19 cellular contexts compared by ENCODE assay signal in the genomic region with DNA sequence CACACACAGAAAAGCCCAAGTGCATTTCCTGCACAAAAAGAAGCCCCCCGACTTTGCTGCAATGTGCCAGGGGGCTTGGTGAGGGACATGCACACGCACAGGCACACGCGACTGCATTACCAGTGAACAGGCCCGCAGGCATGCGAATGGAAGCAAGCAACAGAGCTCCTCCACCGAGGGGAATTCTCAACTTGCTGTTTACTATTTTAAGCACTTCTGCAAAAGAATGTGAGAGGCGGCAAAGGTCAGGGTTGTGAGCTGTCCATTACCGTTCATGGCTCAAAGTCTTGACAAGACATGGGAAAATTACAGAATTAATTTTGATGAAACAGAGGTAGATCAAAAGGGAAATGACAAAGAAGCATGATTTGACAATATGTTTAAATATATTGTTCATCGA.
DNase-seq lines count a peak whose midpoint lies in the region; ATAC-seq and TF ChIP-seq lines count a peak whose summit lies in the region.
"Had no signal": no experiment of that assay in that cellular context is flagged by ENCODE, and none has a peak within 500 bp of the region (broad histone marks: within the 10 kb centered on the region; RNA-seq: fewer than 3 reads in every experiment).

No MANE protein-coding gene starts in this region.

- no peaks in the 10 kb centered on the region for H3K36me3 ChIP-seq in right atrium auricular region
- H3K36me3 ChIP-seq in hepatocyte (replicated peaks; ENCODE audit: insufficient read depth, low read depth), result no peaks in the 10 kb centered on the region

- ATAC-seq in Right ventricle myocardium superior (ENCODE audit: poor library complexity), result peak; percentile 60
- peak; percentile 74 to 75 for ATAC-seq in stimulated activated naive B cell treated with anti-CD40 and anti-IgM and Interleukin-4, amounts not matched to agents 10 μg/mL and 1 μg/mL and 100 μg/mL, for 72 hours (replicated peaks)
- ATAC-seq: activated T-cell treated with anti-CD3 and anti-CD28 coated beads, Interleukin-2, amount 50 U/mL, for 4 hours had no signal

- H3K9me3 ChIP-seq in right atrium auricular region (no peaks in the 10 kb centered on the region), hepatocyte (ENCODE audit: low read depth) (no peaks in the 10 kb centered on the region)
- H3K9me3 ChIP-seq: SK-N-SH had no signal

- H3K36me3 Mint-ChIP-seq in stimulated activated naive B cell treated with anti-CD40 and anti-IgM and Interleukin-4, amounts not matched to agents 10 μg/mL and 1 μg/mL and 100 μg/mL, for 72 hours, result no peaks in the 10 kb centered on the region
- H3K36me3 Mint-ChIP-seq: activated naive CD8-positive, alpha-beta T cell treated with anti-CD3 and anti-CD28 coated beads for 36 hours; IgD-negative memory B cell had no signal

- H3K4me1 ChIP-seq in right atrium auricular region (peaks cover 0 to 11% of the 10 kb centered on the region in 2 donors), hepatocyte (ENCODE audit: insufficient read depth) (peaks cover 7% of the 10 kb centered on the region)

- peak overlapping the region; percentile 3 for H3K27ac Mint-ChIP-seq in stimulated activated naive B cell treated with anti-CD40 and anti-IgM and Interleukin-4, amounts not matched to agents 10 μg/mL and 1 μg/mL and 100 μg/mL, for 72 hours
- H3K27ac Mint-ChIP-seq: activated naive CD8-positive, alpha-beta T cell treated with anti-CD3 and anti-CD28 coated beads for 36 hours; IgD-negative memory B cell; stimulated activated naive CD8-positive, alpha-beta T cell treated with anti-CD3 and anti-CD28 coated beads, Interleukin-15, Interleukin-2, amounts not matched to agents 100 ng/mL and 50 ng/mL, for 24 hours had no signal

- H3K4me1 Mint-ChIP-seq in stimulated activated naive B cell treated with anti-CD40 and anti-IgM and Interleukin-4, amounts not matched to agents 10 μg/mL and 1 μg/mL and 100 μg/mL, for 72 hours, result peaks cover 6% of the 10 kb centered on the region in 2 donors
- H3K4me1 Mint-ChIP-seq: activated naive CD8-positive, alpha-beta T cell treated with anti-CD3 and anti-CD28 coated beads for 36 hours had no signal

- H3K27me3 ChIP-seq in right atrium auricular region, result no peaks in the 10 kb centered on the region
- no peaks in the 10 kb centered on the region for H3K27me3 ChIP-seq in hepatocyte

- 51% methylated on average over 10 of the region's 10 CpGs for WGBS in hepatocyte (ENCODE audit: low lambda C conversion rate, missing lambda C conversion rate)

- H3K27me3 Mint-ChIP-seq in stimulated activated naive B cell treated with anti-CD40 and anti-IgM and Interleukin-4, amounts not matched to agents 10 μg/mL and 1 μg/mL and 100 μg/mL, for 72 hours, result peaks cover 16 to 17% of the 10 kb centered on the region in 2 donors
- H3K27me3 Mint-ChIP-seq: activated naive CD8-positive, alpha-beta T cell treated with anti-CD3 and anti-CD28 coated beads for 36 hours had no signal

- H4K20me1 ChIP-seq in hepatocyte (ENCODE audit: insufficient read depth, poor library complexity, severe bottlenecking), result no peaks in the 10 kb centered on the region

- TF ChIP-seq CTCF in right atrium auricular region (IDR thresholded peaks at IDR 0.05), result no peak
- no peak for TF ChIP-seq CTCF in hepatocyte (IDR thresholded peaks at IDR 0.05; ENCODE audit: poor library complexity)
- no peak for TF ChIP-seq CTCF in GM20000 (IDR thresholded peaks at IDR 0.05; ENCODE audit: extremely low read depth, missing control alignments)

- H2AFZ ChIP-seq in hepatocyte, result peak overlapping the region; percentile 0
- H2AFZ ChIP-seq: PC-9 had no signal

- H3K4me2 ChIP-seq in hepatocyte, result no peak overlapping the region
- H3K4me2 ChIP-seq: PC-9, SK-N-SH had no signal

- H3K4me3 ChIP-seq in right atrium auricular region (no peak overlapping the region), hepatocyte (no peak overlapping the region)
- H3K4me3 ChIP-seq: PC-9 had no signal

- intact Hi-C loops in Right ventricle myocardium superior (cut with DNase I), result loop anchor here (10.0 kb wide), 1 partner anchor 488 kb away; no protein-coding TSS in a partner anchor

- DNase-seq in Right ventricle myocardium superior (no peak), right atrium auricular region (ENCODE audit: low spot score) (no peak), HuH-7 (ENCODE audit: low spot score) (peak; percentile 11), hepatocyte (ENCODE audit: low spot score) (no peak), anterior cingulate cortex (lab: John Stamatoyannopoulos, UW) (no peak), NCI-H2081 treated with DMSO at 0.1 percent for 48 hours (lab: John Stamatoyannopoulos, UW) (no peak), GM20000 (ENCODE audit: low spot score) (no peak)
- DNase-seq in stimulated activated naive B cell treated with anti-CD40 and anti-IgM and Interleukin-4, amounts not matched to agents 10 μg/mL and 1 μg/mL and 100 μg/mL, for 72 hours, result peak; percentile 18
- DNase-seq: 8988T; activated naive CD8-positive, alpha-beta T cell treated with anti-CD3 and anti-CD28 coated beads for 36 hours; activated T-cell treated with anti-CD3 and anti-CD28 coated beads, Interleukin-2, amount 50 U/mL, for 4 hours; effector memory CD4-positive, alpha-beta T cell; GOT3; NCI-H69; PC-9; SK-N-SH had no signal

- no peaks in the 10 kb centered on the region for H3K9me2 ChIP-seq in hepatocyte (replicated peaks; ENCODE audit: insufficient read depth)
- H3K9me2 ChIP-seq: SK-N-SH had no signal

- peak overlapping the region in 1 of 2 donors; percentile 13 for H3K27ac ChIP-seq in right atrium auricular region
- H3K27ac ChIP-seq in hepatocyte, result no peak overlapping the region
- H3K27ac ChIP-seq: C4-2B, PC-9 had no signal

- peak overlapping the region in 1 of 2 donors; percentile 10 for H3K4me3 Mint-ChIP-seq in stimulated activated naive B cell treated with anti-CD40 and anti-IgM and Interleukin-4, amounts not matched to agents 10 μg/mL and 1 μg/mL and 100 μg/mL, for 72 hours
- H3K4me3 Mint-ChIP-seq: activated naive CD8-positive, alpha-beta T cell treated with anti-CD3 and anti-CD28 coated beads for 36 hours; activated T-cell treated with anti-CD3 and anti-CD28 coated beads, Interleukin-2, amount 50 U/mL, for 4 hours; stimulated activated naive CD8-positive, alpha-beta T cell treated with anti-CD3 and anti-CD28 coated beads, Interleukin-15, Interleukin-2, amounts not matched to agents 100 ng/mL and 50 ng/mL, for 24 hours had no signal

- no peaks in the 10 kb centered on the region for H3K9me3 Mint-ChIP-seq in stimulated activated naive B cell treated with anti-CD40 and anti-IgM and Interleukin-4, amounts not matched to agents 10 μg/mL and 1 μg/mL and 100 μg/mL, for 72 hours
- H3K9me3 Mint-ChIP-seq: activated naive CD8-positive, alpha-beta T cell treated with anti-CD3 and anti-CD28 coated beads for 36 hours; activated T-cell treated with anti-CD3 and anti-CD28 coated beads, Interleukin-2, amount 50 U/mL, for 4 hours; stimulated activated naive CD8-positive, alpha-beta T cell treated with anti-CD3 and anti-CD28 coated beads, Interleukin-15, Interleukin-2, amounts not matched to agents 100 ng/mL and 50 ng/mL, for 24 hours had no signal

- H3K79me2 ChIP-seq in hepatocyte, result no peaks in the 10 kb centered on the region

Comparison
In these comparisons a context has a peak if more than half of its experiments do, and no peak if none do; other contexts are left out.
1. DNase-seq: peak in HuH-7 (single experiment) and stimulated activated naive B cell treated with anti-CD40 and anti-IgM and Interleukin-4, amounts not matched to agents 10 μg/mL and 1 μg/mL and 100 μg/mL, for 72 hours (single experiment); none in Right ventricle myocardium superior (single experiment), right atrium auricular region (single experiment), hepatocyte (single experiment), anterior cingulate cortex (0 of 58), NCI-H2081 treated with DMSO at 0.1 percent for 48 hours (single experiment) and GM20000 (single experiment).